ENCODE assay signal across 8 cellular contexts in the genomic region with DNA sequence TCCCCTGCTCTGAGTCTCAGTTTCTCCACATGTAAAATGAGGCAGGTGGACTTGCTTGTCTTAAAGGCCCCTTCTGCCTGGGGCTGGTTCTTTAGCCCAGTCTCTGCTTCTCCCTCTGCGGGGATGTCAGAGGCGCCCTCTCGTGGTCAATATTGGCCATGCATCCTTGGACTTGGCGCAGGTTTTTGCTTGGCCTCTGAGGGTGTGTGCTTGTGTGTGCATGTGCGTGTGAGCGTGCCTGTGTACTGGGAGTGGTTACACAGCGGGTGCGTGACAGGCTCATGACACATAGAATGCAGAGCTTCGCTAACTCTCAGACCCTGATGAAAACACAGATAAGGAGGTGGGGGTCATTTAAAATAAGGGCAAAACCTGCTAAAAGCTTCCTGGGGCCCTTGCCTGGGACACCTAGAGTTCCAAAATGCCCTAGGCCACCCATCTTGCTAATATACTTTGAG.
DNase-seq lines count a peak whose midpoint lies in the region; TF ChIP-seq lines count a peak whose summit lies in the region.

No MANE protein-coding gene starts in this region.

- no peak overlapping the region for H3K27ac ChIP-seq in right atrium auricular region

- DNase-seq in NCI-H510A treated with DMSO at 0.1 percent for 48 hours (lab: John Stamatoyannopoulos, UW) (peak; percentile 21), NCI-H510A (lab: John Stamatoyannopoulos, UW) (no peak), M059J (ENCODE audit: low read depth) (peak; percentile 82), T-helper 2 cell (peak in 4 of 5 experiments; percentile 38 to 93 (median 54)), amygdala (lab: John Stamatoyannopoulos, UW) (peak in 34 of 56 donors; percentile 6 to 73 (median 27)), right atrium auricular region (ENCODE audit: low spot score) (peak; percentile 92), skeletal muscle cell (ENCODE audit: low read depth) (peak; percentile 43), cerebellar nuclear complex (lab: John Stamatoyannopoulos, UW) (no peak)

- no peaks in the 10 kb centered on the region for H3K36me3 ChIP-seq in right atrium auricular region

- H3K27me3 ChIP-seq in right atrium auricular region, result no peaks in the 10 kb centered on the region

- peak; percentile 92 to 96 for TF ChIP-seq CTCF in right atrium auricular region (IDR thresholded peaks at IDR 0.05)

- H3K4me3 ChIP-seq in right atrium auricular region (no peak overlapping the region), skeletal muscle cell (ENCODE audit: low read depth, low read length) (no peak overlapping the region)

- no peaks in the 10 kb centered on the region for H3K9me3 ChIP-seq in right atrium auricular region

- peaks cover 0 to 14% of the 10 kb centered on the region in 2 donors for H3K4me1 ChIP-seq in right atrium auricular region

Comparison
In these comparisons a context has a peak if more than half of its experiments do, and no peak if none do; other contexts are left out.
1. DNase-seq: peak in NCI-H510A treated with DMSO at 0.1 percent for 48 hours (single experiment), M059J (single experiment), T-helper 2 cell (4 of 5), amygdala (34 of 56), right atrium auricular region (single experiment) and skeletal muscle cell (single experiment); none in NCI-H510A (single experiment) and cerebellar nuclear complex (0 of 2).